Comparison of ENCODE assay signal across 15 cellular contexts in the genomic region with DNA sequence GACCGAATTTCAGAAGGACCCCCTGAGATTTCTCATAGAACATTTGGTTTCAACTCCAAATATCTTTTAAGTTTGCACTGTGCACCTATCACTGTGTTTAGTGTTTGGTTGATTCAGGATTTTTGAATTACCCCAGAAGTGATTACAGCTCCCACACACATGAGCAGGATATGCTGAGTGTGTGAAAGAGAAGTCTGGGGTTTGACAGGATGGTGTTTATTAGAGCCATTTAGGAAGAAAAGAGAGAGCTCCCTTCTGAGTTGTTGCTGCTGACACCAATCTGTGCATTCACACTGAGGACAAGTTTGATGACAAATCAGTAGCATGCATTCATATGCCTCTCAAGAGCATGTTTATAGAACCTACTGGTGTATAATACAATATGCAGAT.
A peak's percentile ranks its signal among the peaks of the same experiment; 100 is the strongest.
DNase-seq lines count a peak whose midpoint lies in the region; ATAC-seq, FAIRE-seq and TF ChIP-seq lines count a peak whose summit lies in the region.
"Had no signal": no experiment of that assay in that cellular context is flagged by ENCODE, and none has a peak within 500 bp of the region (broad histone marks: within the 10 kb centered on the region; RNA-seq: fewer than 3 reads in every experiment).

No MANE protein-coding gene starts in this region.

- H3K9me3 ChIP-seq in BLaER1 (no peaks in the 10 kb centered on the region), SJSA1 (replicated peaks) (no peaks in the 10 kb centered on the region)
- H3K9me3 ChIP-seq: BE2C had no signal

- H3K27me3 ChIP-seq in BLaER1 (no peaks in the 10 kb centered on the region), SJSA1 (replicated peaks) (no peaks in the 10 kb centered on the region)
- H3K27me3 ChIP-seq: BE2C had no signal

- no peak for FAIRE-seq in GM12891 (lab: Jason Lieb, UNC)
- FAIRE-seq: urothelium cell line had no signal

- H3K27ac ChIP-seq in BLaER1 (no peak overlapping the region), SJSA1 (peak overlapping the region; percentile 95), epithelial cell of prostate (peak overlapping the region; percentile 81)
- H3K27ac ChIP-seq: HL-60 had no signal

- TF ChIP-seq CTCF in omental fat pad (IDR thresholded peaks at IDR 0.05) = no peak

- H3K36me3 ChIP-seq in BLaER1 (no peaks in the 10 kb centered on the region), SJSA1 (no peaks in the 10 kb centered on the region)
- H3K36me3 ChIP-seq: BE2C had no signal

- peak; percentile 50 for ATAC-seq in omental fat pad (ENCODE audit: low FRiP score)

- no peak for TF ChIP-seq POLR2A in GM12891 (IDR thresholded peaks at IDR 0.05; ENCODE audit: low read depth, low read length)

- no peaks in the 10 kb centered on the region for H4K20me1 ChIP-seq in BLaER1

- peaks cover 5% of the 10 kb centered on the region; the same call in 1 of the 2 replicates for H3K4me1 ChIP-seq in BLaER1
- H3K4me1 ChIP-seq in SJSA1 (replicated peaks) = peaks cover 56% of the 10 kb centered on the region

- H3K4me3 ChIP-seq in BLaER1 = no peak overlapping the region
- H3K4me3 ChIP-seq in SJSA1 = no peak overlapping the region

- no peak for DNase-seq in SJSA1 (ENCODE audit: low read depth in 1 of 2, low spot score in 2 of 2)
- DNase-seq in epithelial cell of prostate (ENCODE audit: low read depth, low spot score) = no peak
- no peak for DNase-seq in omental fat pad (ENCODE audit: low spot score)
- no peak for DNase-seq in activated T-cell treated with anti-CD3 and anti-CD28 coated beads, Interleukin-2, amount 50 U/mL, for 1 hour
- DNase-seq in GM12891 (ENCODE audit: insufficient read length, low spot score) = no peak
- no peak for DNase-seq in germinal center (ENCODE audit: low spot score)
- no peak for DNase-seq in amniotic stem cell (lab: John Stamatoyannopoulos, UW)
- DNase-seq: activated T-cell treated with anti-CD3 and anti-CD28 coated beads for 4 hours, NCI-H1930, NCI-H82, occipital lobe had no signal

- 0 out of 2 replicates have a peak overlapping the region, but pooled peaks have one; percentile 1 for H3K4me2 ChIP-seq in BLaER1

- H3K9ac ChIP-seq in BLaER1 = no peak overlapping the region

TF ChIP-seq in GM12891, 5 proteins besides CTCF, POLR2A, EP300 and RAD21:
- TF ChIP-seq POLR2AphosphoS5 (IDR thresholded peaks at IDR 0.05; ENCODE audit: low read depth, low read length) = no peak
- TF ChIP-seq TAF1 (IDR thresholded peaks at IDR 0.05; ENCODE audit: low read depth, low read length) = no peak
- no peak for TF ChIP-seq PAX5 (IDR thresholded peaks at IDR 0.05; ENCODE audit: insufficient read depth, low read length, severe bottlenecking)
- TF ChIP-seq SPI1 (IDR thresholded peaks at IDR 0.05; ENCODE audit: low read depth, low read length) = no peak
- TF ChIP-seq POU2F2 (IDR thresholded peaks at IDR 0.05; ENCODE audit: low read depth, low read length) = no peak
